ENCODE assay signal across 15 cellular contexts in the genomic region with DNA sequence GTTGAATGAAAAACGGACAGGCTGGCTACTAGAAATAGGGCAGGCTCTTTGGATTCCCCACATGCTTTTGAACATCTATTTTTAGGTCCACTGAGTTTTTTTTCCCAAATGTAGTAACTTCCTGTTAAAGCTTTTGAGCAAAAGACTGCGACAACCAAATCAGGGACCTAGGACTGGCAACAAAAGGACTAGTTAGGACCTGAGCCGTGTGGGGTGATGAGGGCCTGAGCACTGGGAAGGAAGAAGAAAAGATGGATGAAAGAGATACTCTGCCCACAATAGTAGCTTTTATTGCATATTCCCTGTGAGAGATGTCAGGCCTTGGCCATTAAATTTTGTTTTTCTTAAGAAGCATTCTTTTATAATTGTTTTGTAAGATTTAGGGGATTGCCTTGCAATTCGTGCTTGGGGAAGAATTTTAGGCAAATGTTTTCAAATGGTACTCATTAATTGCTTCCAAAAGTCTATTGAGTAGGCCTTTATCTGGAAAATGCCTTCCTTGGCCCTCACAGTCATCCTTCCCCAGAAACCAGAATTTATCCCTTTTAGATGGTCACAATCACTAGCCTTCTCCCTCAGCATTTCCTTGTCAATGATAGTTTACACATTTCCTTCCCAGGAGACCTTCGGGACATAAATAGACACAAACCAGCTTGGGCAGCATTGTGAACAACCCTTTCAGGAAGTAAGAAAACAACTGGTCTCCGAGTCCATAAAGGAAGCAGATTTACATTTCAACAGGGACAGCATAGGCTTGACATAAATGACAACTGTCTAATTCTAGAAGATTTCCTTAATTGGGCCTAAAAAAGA.
A peak's percentile ranks its signal among the peaks of the same experiment; 100 is the strongest.
DNase-seq lines count a peak whose midpoint lies in the region; ATAC-seq, FAIRE-seq and TF ChIP-seq lines count a peak whose summit lies in the region.
"Had no signal": no experiment of that assay in that cellular context is flagged by ENCODE, and none has a peak within 500 bp of the region (broad histone marks: within the 10 kb centered on the region; RNA-seq: fewer than 3 reads in every experiment).

No MANE protein-coding gene starts in this region.

- H3K4me1 ChIP-seq in HAP-1 (peaks cover 28% of the 10 kb centered on the region), mucosa of descending colon (ENCODE audit: low read depth) (peaks cover 8% of the 10 kb centered on the region), gastrocnemius medialis (peaks cover 0 to 10% of the 10 kb centered on the region in 2 donors)

- H3K36me3 ChIP-seq in HAP-1 (replicated peaks) (no peaks in the 10 kb centered on the region), mucosa of descending colon (ENCODE audit: low read depth) (no peaks in the 10 kb centered on the region), gastrocnemius medialis (no peaks in the 10 kb centered on the region)

- no peak overlapping the region for H3K4me3 ChIP-seq in AG09309 (ENCODE audit: control insufficient read depth, low read depth, low read length)
- H3K4me3 ChIP-seq in HAP-1: no peak overlapping the region
- H3K4me3 ChIP-seq in mucosa of descending colon: no peak overlapping the region
- no peak overlapping the region for H3K4me3 ChIP-seq in gastrocnemius medialis

- intact Hi-C loops in mucosa of descending colon (cut with DNase I, micrococcal nuclease): no loop called here
- intact Hi-C loops in gastrocnemius medialis (cut with DNase I; ENCODE audit: low total_unique reads): no loop called here

- TF ChIP-seq CTCF in AG09309 (IDR thresholded peaks at IDR 0.05; ENCODE audit: control insufficient read depth, insufficient read depth, low read depth, low read length, missing control alignments): no peak
- TF ChIP-seq CTCF in mucosa of descending colon (IDR thresholded peaks at IDR 0.05): no peak
- TF ChIP-seq CTCF in gastrocnemius medialis (IDR thresholded peaks at IDR 0.05 in 4 of 5, conservative IDR thresholded peaks at IDR 0.05 in 1 of 5): no peak

- no peak for TF ChIP-seq POLR2A in GM12892 (IDR thresholded peaks at IDR 0.05; ENCODE audit: low read depth, low read length)
- TF ChIP-seq POLR2A in gastrocnemius medialis (IDR thresholded peaks at IDR 0.05): no peak

- peak; percentile 20 for DNase-seq in AG09309 (ENCODE audit: low read depth)
- DNase-seq in HAP-1 (ENCODE audit: low spot score in 2 of 2): peak; percentile 55 to 86
- peak; percentile 49 for DNase-seq in dermis blood vessel endothelial cell
- DNase-seq in mucosa of descending colon: peak in 1 of 3 donors; percentile 42
- no peak for DNase-seq in GM12892 (ENCODE audit: insufficient read length)
- no peak for DNase-seq in gastrocnemius medialis
- DNase-seq: activated CD4-positive, alpha-beta T cell treated with anti-CD3 and anti-CD28 coated beads for 48 hours; activated gamma-delta T cell treated with Interleukin-2 at 50 U/mL for 16 hours; cerebellar nuclear complex; HCEC 1CT; NCI-H774; trophoblast cell had no signal

- in situ Hi-C loops in HAP-1 (cut with MboI; ENCODE audit: low sequenced_read_pairs) (loop anchor here (25.0 kb wide), 1 partner anchor 90 kb away; no protein-coding TSS in a partner anchor), gastrocnemius medialis (cut with MboI; ENCODE audit: low sequenced_read_pairs in 4 of 4) (loop anchor here in 1 of 4 donors (10.0 kb wide), 1 partner anchor 62 kb away; no protein-coding TSS in a partner anchor)

- peak overlapping the region in 1 of 4 donors; percentile 11 for H3K27ac ChIP-seq in gastrocnemius medialis

- H3K9me3 ChIP-seq in HAP-1 (no peaks in the 10 kb centered on the region), mucosa of descending colon (no peaks in the 10 kb centered on the region), gastrocnemius medialis (no peaks in the 10 kb centered on the region)

- H3K27me3 ChIP-seq in HAP-1 (ENCODE audit: low read depth): no peaks in the 10 kb centered on the region
- peaks cover 11 to 20% (median 12%) of the 10 kb centered on the region in 3 donors for H3K27me3 ChIP-seq in gastrocnemius medialis

- FAIRE-seq in GM12892 (lab: Jason Lieb, UNC): no peak
- FAIRE-seq: GM19239 had no signal

- ATAC-seq in mucosa of descending colon (peak; percentile 93), HG03342 (IDR thresholded peaks at IDR 0.05; ENCODE audit: unreplicated experiment) (no peak), gastrocnemius medialis (no peak), GM18511 (IDR thresholded peaks at IDR 0.05; ENCODE audit: unreplicated experiment) (no peak)

Comparison
In these comparisons a context has a peak if more than half of its experiments do, and no peak if none do; other contexts are left out.
1. DNase-seq: peak in AG09309 (single experiment), HAP-1 (2 of 2) and dermis blood vessel endothelial cell (single experiment); none in GM12892 (single experiment) and gastrocnemius medialis (0 of 2).